Comparison of ENCODE assay signal across 8 cellular contexts in the genomic region with DNA sequence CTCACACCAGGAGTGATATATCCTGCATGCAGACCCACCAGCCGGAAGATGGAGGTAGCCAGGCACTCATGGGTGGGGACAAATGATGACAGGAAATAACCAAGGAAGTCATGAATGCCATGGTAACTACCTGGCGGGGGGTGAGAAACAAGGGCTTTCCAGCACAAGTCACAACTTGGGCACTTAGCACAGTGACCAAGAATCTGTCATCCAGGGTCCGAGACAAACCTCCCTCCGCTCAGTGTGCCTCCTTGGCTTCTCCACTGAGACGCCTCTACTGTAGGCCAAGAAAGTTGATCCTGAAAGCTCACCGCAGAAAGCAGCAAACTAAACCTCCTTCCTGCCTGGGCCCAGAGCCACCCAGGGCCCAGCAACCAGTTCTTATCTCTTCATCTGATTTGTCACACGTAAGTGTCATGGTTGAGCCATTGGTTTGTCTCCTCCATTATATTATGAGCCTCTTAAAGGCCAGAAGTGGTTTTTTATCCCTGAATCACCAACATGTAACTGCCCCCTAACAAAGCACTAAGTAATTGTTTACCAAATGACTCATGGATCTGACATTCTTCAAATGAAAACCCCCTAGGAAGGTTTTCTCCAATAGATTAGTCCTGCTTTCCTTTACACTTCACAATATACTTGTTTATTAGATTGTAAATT.
A peak's percentile ranks its signal among the peaks of the same experiment; 100 is the strongest.
DNase-seq lines count a peak whose midpoint lies in the region; ATAC-seq lines count a peak whose summit lies in the region.

No MANE protein-coding gene starts in this region.

- no peaks in the 10 kb centered on the region for H3K27me3 Mint-ChIP-seq in activated CD4-positive, alpha-beta T cell treated with anti-CD3 and anti-CD28 coated beads, Interleukin-2, amount 10 ng/mL, durations not matched to agents 24 days and 14 days
- no peaks in the 10 kb centered on the region for H3K27me3 Mint-ChIP-seq in effector memory CD8-positive, alpha-beta T cell

- peak overlapping the region; percentile 74 for H3K4me3 Mint-ChIP-seq in activated CD4-positive, alpha-beta T cell treated with anti-CD3 and anti-CD28 coated beads, Interleukin-2, amount 10 ng/mL, durations not matched to agents 24 days and 14 days
- no peak overlapping the region for H3K4me3 Mint-ChIP-seq in effector memory CD8-positive, alpha-beta T cell

- H3K9me3 Mint-ChIP-seq in activated CD4-positive, alpha-beta T cell treated with anti-CD3 and anti-CD28 coated beads, Interleukin-2, amount 10 ng/mL, durations not matched to agents 24 days and 14 days = peaks cover 18% of the 10 kb centered on the region
- peaks cover 0 to 1% of the 10 kb centered on the region in 2 donors for H3K9me3 Mint-ChIP-seq in effector memory CD8-positive, alpha-beta T cell

- peaks cover 58% of the 10 kb centered on the region for H3K4me1 Mint-ChIP-seq in activated CD4-positive, alpha-beta T cell treated with anti-CD3 and anti-CD28 coated beads, Interleukin-2, amount 10 ng/mL, durations not matched to agents 24 days and 14 days
- H3K4me1 Mint-ChIP-seq in effector memory CD8-positive, alpha-beta T cell (ENCODE audit: low read depth in 2 of 2) = peaks cover 21 to 25% of the 10 kb centered on the region in 2 donors

- H3K36me3 Mint-ChIP-seq in activated CD4-positive, alpha-beta T cell treated with anti-CD3 and anti-CD28 coated beads, Interleukin-2, amount 10 ng/mL, durations not matched to agents 24 days and 14 days (ENCODE audit: low read depth) = peaks cover 39% of the 10 kb centered on the region
- H3K36me3 Mint-ChIP-seq in effector memory CD8-positive, alpha-beta T cell (ENCODE audit: insufficient read depth) = no peaks in the 10 kb centered on the region

- ATAC-seq in effector memory CD8-positive, alpha-beta T cell (replicated peaks) = peak; percentile 61
- no peak for ATAC-seq in HG03175 (IDR thresholded peaks at IDR 0.05; ENCODE audit: unreplicated experiment)

- H3K27ac Mint-ChIP-seq in activated CD4-positive, alpha-beta T cell treated with anti-CD3 and anti-CD28 coated beads, Interleukin-2, amount 10 ng/mL, durations not matched to agents 24 days and 14 days = peak overlapping the region; percentile 98
- peak overlapping the region; percentile 72 to 79 for H3K27ac Mint-ChIP-seq in effector memory CD8-positive, alpha-beta T cell

- DNase-seq in NCI-H510A treated with DMSO at 0.1 percent for 48 hours (lab: John Stamatoyannopoulos, UW) (peak; percentile 38), NCI-H510A (lab: John Stamatoyannopoulos, UW) (no peak), inferior parietal cortex (ENCODE audit: extremely low spot score) (no peak), Kasumi-1 (lab: John Stamatoyannopoulos, UW) (no peak)
- peak; percentile 88 for DNase-seq in activated CD4-positive, alpha-beta T cell treated with anti-CD3 and anti-CD28 coated beads, Interleukin-2, amount 10 ng/mL, durations not matched to agents 24 days and 14 days
- peak in 1 of 3 experiments; percentile 16 for DNase-seq in effector memory CD8-positive, alpha-beta T cell
- peak; percentile 20 to 21 for DNase-seq in stimulated activated CD4-positive, alpha-beta T cell treated with anti-CD3 and anti-CD28 coated beads, Interleukin-15, amount 100 ng/mL, for 1 hour (ENCODE audit: low read depth in 1 of 2, low spot score in 1 of 2)

- intact Hi-C loops in activated CD4-positive, alpha-beta T cell treated with anti-CD3 and anti-CD28 coated beads, Interleukin-2, amount 10 ng/mL, durations not matched to agents 24 days and 14 days (cut with micrococcal nuclease) = loop anchor here (1.0 to 5.0 kb wide), 3 partner anchors 85 to 199 kb away; no protein-coding TSS in a partner anchor

Comparison
In these comparisons a context has a peak if more than half of its experiments do, and no peak if none do; other contexts are left out.
1. DNase-seq: peak in NCI-H510A treated with DMSO at 0.1 percent for 48 hours (single experiment), activated CD4-positive, alpha-beta T cell treated with anti-CD3 and anti-CD28 coated beads, Interleukin-2, amount 10 ng/mL, durations not matched to agents 24 days and 14 days (single experiment) and stimulated activated CD4-positive, alpha-beta T cell treated with anti-CD3 and anti-CD28 coated beads, Interleukin-15, amount 100 ng/mL, for 1 hour (2 of 2); none in NCI-H510A (single experiment), inferior parietal cortex (single experiment) and Kasumi-1 (0 of 2).